ENCODE assay signal across 17 cellular contexts in genomic region chrX:121010218-121010617, GRCh38. TPM values are rescaled to one million over a fixed set of nuclear protein-coding genes. Genes with fewer than 3 reads are reported as not detected.
DNase-seq lines count a peak whose midpoint lies in the region; ATAC-seq and TF ChIP-seq lines count a peak whose summit lies in the region.
"Had no signal": no experiment of that assay in that cellular context is flagged by ENCODE, and none has a peak within 500 bp of the region (broad histone marks: within the 10 kb centered on the region; RNA-seq: fewer than 3 reads in every experiment).

No MANE protein-coding gene starts in this region.

- no peak for TF ChIP-seq CTCF in astrocyte of the spinal cord (IDR thresholded peaks at IDR 0.05; ENCODE audit: low read depth, low read length)
- no peak for TF ChIP-seq CTCF in GM10266 (IDR thresholded peaks at IDR 0.05; ENCODE audit: control insufficient read depth, insufficient read depth, low read depth, missing control alignments)

- in situ Hi-C loops in astrocyte of the spinal cord (cut with HindIII; ENCODE audit: low sequenced_read_pairs): no loop called here

- DNase-seq in left ventricle myocardium superior: no peak
- DNase-seq in Right ventricle myocardium superior: no peak
- peak; percentile 0 for DNase-seq in astrocyte of the spinal cord (ENCODE audit: low read depth, low spot score)
- DNase-seq in iris pigment epithelial cell (ENCODE audit: low read depth): peak; percentile 4
- DNase-seq in GM10266 (ENCODE audit: extremely low spot score): no peak
- no peak for DNase-seq in central memory CD4-positive, alpha-beta T cell
- DNase-seq in OCI-M2 (lab: John Stamatoyannopoulos, UW; ENCODE audit: unreplicated experiment): no peak
- DNase-seq: 8988T; NCI-H1436; NCI-H2081; NCI-H524; NK-92 treated with Interleukin-12 subunit alpha and Interleukin-12 subunit beta, amount 100 ng/mL, for 24 hours; PC-3 had no signal

- ATAC-seq in left ventricle myocardium superior: peak; percentile 38
- ATAC-seq in Right ventricle myocardium superior (ENCODE audit: poor library complexity): no peak
- no peak for ATAC-seq in HG02623 (IDR thresholded peaks at IDR 0.05; ENCODE audit: unreplicated experiment)
- ATAC-seq: GM12878, HCT116, PC-3 had no signal

- intact Hi-C loops in left ventricle myocardium superior (cut with micrococcal nuclease): no loop called here
- intact Hi-C loops in Right ventricle myocardium superior (cut with DNase I): no loop called here

- H3K4me3 ChIP-seq in astrocyte of the spinal cord (ENCODE audit: low read depth, low read length): no peak overlapping the region
- H3K4me3 ChIP-seq: BLaER1 treated with 17β-estradiol and CSF1 and Interleukin-3, amounts not matched to agents 10 nM and 100 nM; GM12878 had no signal

RNA-seq across cellular contexts. Expression of gene CT47A1, which starts 24.7 kb away (rescaled TPM):
- total RNA-seq in left ventricle myocardium superior: not detected
- not detected for total RNA-seq in Right ventricle myocardium superior
- total RNA-seq: GM12878, PC-3 had no signal

RNA-seq across cellular contexts. Expression of gene CT47A2, which starts 29.5 kb away (rescaled TPM):
- not detected for total RNA-seq in left ventricle myocardium superior
- total RNA-seq in Right ventricle myocardium superior: not detected
- total RNA-seq: GM12878, PC-3 had no signal

RNA-seq across cellular contexts. Expression of gene CT47A3, which starts 34.4 kb away (rescaled TPM):
- total RNA-seq in left ventricle myocardium superior: not detected
- total RNA-seq in Right ventricle myocardium superior: not detected
- total RNA-seq: GM12878, PC-3 had no signal

RNA-seq across cellular contexts. Expression of gene GLUD2, which starts 37.2 kb away (rescaled TPM):
- total RNA-seq in left ventricle myocardium superior (1.3 TPM), Right ventricle myocardium superior (1.4 TPM)

RNA-seq across cellular contexts. Expression of gene CT47A4, which starts 39.2 kb away (rescaled TPM):
- total RNA-seq in left ventricle myocardium superior (not detected), Right ventricle myocardium superior (not detected)
- total RNA-seq: GM12878, PC-3 had no signal

Comparison
In these comparisons a context has a peak if more than half of its experiments do, and no peak if none do; other contexts are left out.
1. DNase-seq: peak in astrocyte of the spinal cord (single experiment) and iris pigment epithelial cell (single experiment); none in left ventricle myocardium superior (single experiment), Right ventricle myocardium superior (single experiment), GM10266 (single experiment), central memory CD4-positive, alpha-beta T cell (single experiment) and OCI-M2 (single experiment).